In genomic region chr7:44678096-44678467, GRCh38 we compare ENCODE assay signal across 1 cellular context.
TF ChIP-seq lines count a peak whose summit lies in the region.

No MANE protein-coding gene starts in this region.

TF ChIP-seq in SK-N-SH treated with all-trans-retinoic acid at 6 μM for 48 hours, 23 proteins besides CTCF, POLR2A, EP300 and RAD21 (continued from another document):
- TF ChIP-seq, protein P1, sequence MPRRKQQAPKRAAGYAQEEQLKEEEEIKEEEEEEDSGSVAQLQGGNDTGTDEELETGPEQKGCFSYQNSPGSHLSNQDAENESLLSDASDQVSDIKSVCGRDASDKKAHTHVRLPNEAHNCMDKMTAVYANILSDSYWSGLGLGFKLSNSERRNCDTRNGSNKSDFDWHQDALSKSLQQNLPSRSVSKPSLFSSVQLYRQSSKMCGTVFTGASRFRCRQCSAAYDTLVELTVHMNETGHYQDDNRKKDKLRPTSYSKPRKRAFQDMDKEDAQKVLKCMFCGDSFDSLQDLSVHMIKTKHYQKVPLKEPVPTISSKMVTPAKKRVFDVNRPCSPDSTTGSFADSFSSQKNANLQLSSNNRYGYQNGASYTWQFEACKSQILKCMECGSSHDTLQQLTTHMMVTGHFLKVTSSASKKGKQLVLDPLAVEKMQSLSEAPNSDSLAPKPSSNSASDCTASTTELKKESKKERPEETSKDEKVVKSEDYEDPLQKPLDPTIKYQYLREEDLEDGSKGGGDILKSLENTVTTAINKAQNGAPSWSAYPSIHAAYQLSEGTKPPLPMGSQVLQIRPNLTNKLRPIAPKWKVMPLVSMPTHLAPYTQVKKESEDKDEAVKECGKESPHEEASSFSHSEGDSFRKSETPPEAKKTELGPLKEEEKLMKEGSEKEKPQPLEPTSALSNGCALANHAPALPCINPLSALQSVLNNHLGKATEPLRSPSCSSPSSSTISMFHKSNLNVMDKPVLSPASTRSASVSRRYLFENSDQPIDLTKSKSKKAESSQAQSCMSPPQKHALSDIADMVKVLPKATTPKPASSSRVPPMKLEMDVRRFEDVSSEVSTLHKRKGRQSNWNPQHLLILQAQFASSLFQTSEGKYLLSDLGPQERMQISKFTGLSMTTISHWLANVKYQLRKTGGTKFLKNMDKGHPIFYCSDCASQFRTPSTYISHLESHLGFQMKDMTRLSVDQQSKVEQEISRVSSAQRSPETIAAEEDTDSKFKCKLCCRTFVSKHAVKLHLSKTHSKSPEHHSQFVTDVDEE (CRISPR knock-in tag; IDR thresholded peaks at IDR 0.05), result no peak
- TF ChIP-seq PATZ1 (CRISPR knock-in tag; IDR thresholded peaks at IDR 0.05; ENCODE audit: borderline replicate concordance) (no peak), CREB5 (CRISPR knock-in tag; IDR thresholded peaks at IDR 0.05; ENCODE audit: low read depth) (no peak), BACH2 (CRISPR knock-in tag; IDR thresholded peaks at IDR 0.05; ENCODE audit: borderline replicate concordance) (no peak), CSDC2 (CRISPR knock-in tag; IDR thresholded peaks at IDR 0.05) (no peak), ZNF8 (CRISPR knock-in tag; IDR thresholded peaks at IDR 0.05) (no peak), GLIS3 (CRISPR knock-in tag; IDR thresholded peaks at IDR 0.05) (no peak), TCF4 (CRISPR knock-in tag; IDR thresholded peaks at IDR 0.05; ENCODE audit: borderline replicate concordance) (no peak), SNAI2 (CRISPR knock-in tag; IDR thresholded peaks at IDR 0.05) (no peak), ZNF565 (CRISPR knock-in tag; conservative IDR thresholded peaks at IDR 0.05; ENCODE audit: low read depth) (no peak)
